ENCODE assay signal across 11 cellular contexts in genomic region chr16:85029981-85030381, GRCh38. TPM values are rescaled to one million over a fixed set of nuclear protein-coding genes. Genes with fewer than 3 reads are reported as not detected.
DNase-seq lines count a peak whose midpoint lies in the region; TF ChIP-seq lines count a peak whose summit lies in the region.
"Had no signal": no experiment of that assay in that cellular context is flagged by ENCODE, and none has a peak within 500 bp of the region (broad histone marks: within the 10 kb centered on the region; RNA-seq: fewer than 3 reads in every experiment).

No MANE protein-coding gene starts in this region.

- TF ChIP-seq CTCF in left ventricle myocardium inferior (IDR thresholded peaks at IDR 0.05; ENCODE audit: borderline replicate concordance): no peak
- no peak for TF ChIP-seq CTCF in testis (IDR thresholded peaks at IDR 0.05)

- no peaks in the 10 kb centered on the region for H3K9me3 Mint-ChIP-seq in activated T-cell treated with anti-CD3 and anti-CD28 coated beads, Interleukin-2, amount 50 U/mL, for 24 hours
- no peaks in the 10 kb centered on the region for H3K9me3 Mint-ChIP-seq in activated T-helper 2 cell treated with anti-CD3 and anti-CD28 coated beads, Interferon-gamma antibody, Interleukin-2, Interleukin-4, amounts not matched to agents 10 μg/mL and 5 μg/mL and 100 μg/mL, durations not matched to agents 14 hours and 24 hours and 36 hours

- DNase-seq in activated T-cell treated with anti-CD3 and anti-CD28 coated beads, Interleukin-2, amount 50 U/mL, for 24 hours: no peak
- no peak for DNase-seq in activated T-cell treated with anti-CD3 and anti-CD28 coated beads, Interleukin-2, amount 50 U/mL, for 48 hours
- no peak for DNase-seq in activated T-helper 2 cell treated with anti-CD3 and anti-CD28 coated beads, Interferon-gamma antibody, Interleukin-2, Interleukin-4, amounts not matched to agents 10 μg/mL and 5 μg/mL and 100 μg/mL, durations not matched to agents 14 hours and 24 hours and 36 hours (ENCODE audit: low spot score)
- DNase-seq in left ventricle myocardium inferior (no peak), testis (peak; percentile 73), NCI-H146 treated with DMSO at 0.1 percent for 48 hours (lab: John Stamatoyannopoulos, UW; ENCODE audit: unreplicated experiment) (no peak), NCI-H748 treated with DMSO at 0.1 percent for 48 hours (lab: John Stamatoyannopoulos, UW) (no peak), GDM1 (lab: John Stamatoyannopoulos, UW) (no peak)
- DNase-seq: amygdala, NCI-H1417 had no signal

- peak overlapping the region; percentile 85 for H3K4me3 Mint-ChIP-seq in activated T-cell treated with anti-CD3 and anti-CD28 coated beads, Interleukin-2, amount 50 U/mL, for 24 hours
- no peak overlapping the region for H3K4me3 Mint-ChIP-seq in activated T-helper 2 cell treated with anti-CD3 and anti-CD28 coated beads, Interferon-gamma antibody, Interleukin-2, Interleukin-4, amounts not matched to agents 10 μg/mL and 5 μg/mL and 100 μg/mL, durations not matched to agents 14 hours and 24 hours and 36 hours (ENCODE audit: low read depth)

- TF ChIP-seq POLR2A in testis (IDR thresholded peaks at IDR 0.05): no peak

- intact Hi-C loops in activated T-helper 2 cell treated with anti-CD3 and anti-CD28 coated beads, Interferon-gamma antibody, Interleukin-2, Interleukin-4, amounts not matched to agents 10 μg/mL and 5 μg/mL and 100 μg/mL, durations not matched to agents 14 hours and 24 hours and 36 hours (cut with micrococcal nuclease): loop anchor here (1.0 to 5.0 kb wide), 4 partner anchors 19 to 413 kb away; partner anchors contain the start of genes COTL1 and ZDHHC7
- intact Hi-C loops in left ventricle myocardium inferior (cut with micrococcal nuclease) (no loop called here), testis (cut with DNase I; ENCODE audit: low total_unique reads) (no loop called here)

- peaks cover 13% of the 10 kb centered on the region for H3K36me3 Mint-ChIP-seq in activated T-cell treated with anti-CD3 and anti-CD28 coated beads, Interleukin-2, amount 50 U/mL, for 24 hours (ENCODE audit: low read depth)
- H3K36me3 Mint-ChIP-seq in activated T-helper 2 cell treated with anti-CD3 and anti-CD28 coated beads, Interferon-gamma antibody, Interleukin-2, Interleukin-4, amounts not matched to agents 10 μg/mL and 5 μg/mL and 100 μg/mL, durations not matched to agents 14 hours and 24 hours and 36 hours (ENCODE audit: low read depth): peaks cover 10% of the 10 kb centered on the region

- no peaks in the 10 kb centered on the region for H3K27me3 ChIP-seq in left ventricle myocardium inferior (ENCODE audit: low read depth)
- no peaks in the 10 kb centered on the region for H3K27me3 ChIP-seq in testis

- H3K36me3 ChIP-seq in left ventricle myocardium inferior (no peaks in the 10 kb centered on the region), testis (ENCODE audit: low read depth, missing control alignments) (no peaks in the 10 kb centered on the region)
- H3K36me3 ChIP-seq: HAP-1 had no signal

- peak overlapping the region; percentile 98 for H3K27ac Mint-ChIP-seq in activated T-cell treated with anti-CD3 and anti-CD28 coated beads, Interleukin-2, amount 50 U/mL, for 24 hours
- peak overlapping the region; percentile 24 for H3K27ac Mint-ChIP-seq in activated T-helper 2 cell treated with anti-CD3 and anti-CD28 coated beads, Interferon-gamma antibody, Interleukin-2, Interleukin-4, amounts not matched to agents 10 μg/mL and 5 μg/mL and 100 μg/mL, durations not matched to agents 14 hours and 24 hours and 36 hours

- no peaks in the 10 kb centered on the region for H3K27me3 Mint-ChIP-seq in activated T-cell treated with anti-CD3 and anti-CD28 coated beads, Interleukin-2, amount 50 U/mL, for 24 hours
- no peaks in the 10 kb centered on the region for H3K27me3 Mint-ChIP-seq in activated T-helper 2 cell treated with anti-CD3 and anti-CD28 coated beads, Interferon-gamma antibody, Interleukin-2, Interleukin-4, amounts not matched to agents 10 μg/mL and 5 μg/mL and 100 μg/mL, durations not matched to agents 14 hours and 24 hours and 36 hours (ENCODE audit: low read depth)

- H3K27ac ChIP-seq in left ventricle myocardium inferior (replicated peaks): peak overlapping the region; percentile 77
- H3K27ac ChIP-seq in testis: peak overlapping the region; percentile 87 to 94

- H3K4me1 Mint-ChIP-seq in activated T-cell treated with anti-CD3 and anti-CD28 coated beads, Interleukin-2, amount 50 U/mL, for 24 hours (ENCODE audit: low read depth): peaks cover 46% of the 10 kb centered on the region
- peaks cover 33% of the 10 kb centered on the region for H3K4me1 Mint-ChIP-seq in activated T-helper 2 cell treated with anti-CD3 and anti-CD28 coated beads, Interferon-gamma antibody, Interleukin-2, Interleukin-4, amounts not matched to agents 10 μg/mL and 5 μg/mL and 100 μg/mL, durations not matched to agents 14 hours and 24 hours and 36 hours (ENCODE audit: low read depth)

- H3K4me1 ChIP-seq in left ventricle myocardium inferior (peaks cover 32% of the 10 kb centered on the region), testis (peaks cover 26% of the 10 kb centered on the region)

- peak overlapping the region; percentile 86 for H3K4me3 ChIP-seq in left ventricle myocardium inferior
- H3K4me3 ChIP-seq in testis: no peak overlapping the region
- H3K4me3 ChIP-seq: HAP-1 had no signal

- whole genome bisulfite sequencing in testis, 2 donors: 46% methylated on average over 15 of the region's 15 CpGs

- H3K9me3 ChIP-seq in left ventricle myocardium inferior (replicated peaks): no peaks in the 10 kb centered on the region
- no peaks in the 10 kb centered on the region for H3K9me3 ChIP-seq in testis
- H3K9me3 ChIP-seq: HAP-1 had no signal

RNA-seq across cellular contexts. Expression of gene KIAA0513, which starts 2.4 kb away (rescaled TPM):
- total RNA-seq in activated T-helper 2 cell treated with anti-CD3 and anti-CD28 coated beads, Interferon-gamma antibody, Interleukin-2, Interleukin-4, amounts not matched to agents 10 μg/mL and 5 μg/mL and 100 μg/mL, durations not matched to agents 14 hours and 24 hours and 36 hours: 12.8 and 13.6 TPM in 2 replicates
- 10.0 TPM for total RNA-seq in left ventricle myocardium inferior
- total RNA-seq in testis: 10 to 100 TPM; 18.4 to 18.7 TPM
- polyA plus RNA-seq in testis (ENCODE audit: insufficient read depth, low read depth, low replicate concordance): 9.8 TPM

RNA-seq across cellular contexts. Expression of gene ZDHHC7, which starts 18.6 kb away (rescaled TPM):
- total RNA-seq in activated T-helper 2 cell treated with anti-CD3 and anti-CD28 coated beads, Interferon-gamma antibody, Interleukin-2, Interleukin-4, amounts not matched to agents 10 μg/mL and 5 μg/mL and 100 μg/mL, durations not matched to agents 14 hours and 24 hours and 36 hours: 29.1 and 30.0 TPM in 2 replicates
- total RNA-seq in left ventricle myocardium inferior: 36.8 TPM
- total RNA-seq in testis: 10 to 100 TPM; 35.0 to 42.7 TPM
- polyA plus RNA-seq in testis (ENCODE audit: insufficient read depth, low read depth, low replicate concordance): 29.4 TPM
